In the genomic region with DNA sequence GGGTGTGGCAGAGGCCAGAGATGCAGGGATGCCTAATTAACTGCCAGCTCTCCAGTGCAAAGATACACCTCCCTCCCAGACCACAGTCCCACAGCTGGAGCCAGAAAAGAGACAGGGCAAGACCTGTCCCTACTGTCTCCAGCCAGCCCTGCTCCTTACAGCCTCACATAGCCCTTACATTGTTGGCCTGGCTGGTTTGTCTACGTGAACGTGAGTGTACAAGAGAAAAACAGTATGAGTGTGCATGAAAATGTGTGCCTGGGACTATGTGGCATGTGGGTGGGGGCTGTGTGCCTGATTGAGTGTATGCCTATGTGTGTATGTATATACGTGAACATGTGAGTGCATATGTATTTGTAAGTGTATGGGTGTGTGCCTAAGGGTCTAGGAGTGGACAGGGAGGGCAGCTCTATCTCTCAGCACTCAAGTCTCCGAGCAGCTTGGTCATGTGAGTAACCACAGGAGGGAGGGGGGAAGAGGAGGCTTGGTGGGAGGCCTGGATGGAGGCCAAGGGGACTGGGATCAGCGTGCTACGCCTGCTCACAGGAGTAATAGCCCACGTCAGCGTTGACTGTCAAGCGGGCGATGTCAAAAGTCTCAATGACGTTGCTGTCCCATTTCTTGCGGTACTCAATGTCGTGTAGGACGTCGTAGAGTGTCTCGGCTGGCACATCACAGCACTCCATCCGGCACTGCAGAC, we compare ENCODE assay signal across 10 cellular contexts. TPM values are rescaled to one million over a fixed set of nuclear protein-coding genes. Genes with fewer than 3 reads are reported as not detected.
A peak's percentile ranks its signal among the peaks of the same experiment; 100 is the strongest.
DNase-seq lines count a peak whose midpoint lies in the region; FAIRE-seq and TF ChIP-seq lines count a peak whose summit lies in the region.
"Had no signal": no experiment of that assay in that cellular context is flagged by ENCODE, and none has a peak within 500 bp of the region (broad histone marks: within the 10 kb centered on the region; RNA-seq: fewer than 3 reads in every experiment).

No MANE protein-coding gene starts in this region.

- 62 to 82% (median 75%) methylated on average over 17 of the region's 17 CpGs for WGBS in small intestine, 3 donors

- no peak for FAIRE-seq in small intestine (lab: Jason Lieb, UNC)

- H3K9me3 ChIP-seq in SJCRH30 (replicated peaks) (no peaks in the 10 kb centered on the region), cardiac muscle cell (ENCODE audit: low read depth) (no peaks in the 10 kb centered on the region), small intestine (ENCODE audit: control insufficient read depth, low read depth) (no peaks in the 10 kb centered on the region)
- no peaks in the 10 kb centered on the region for H3K9me3 ChIP-seq in effector memory CD4-positive, alpha-beta T cell (ENCODE audit: control insufficient read depth, low read length)

- no peak overlapping the region for H3K27ac ChIP-seq in SJCRH30
- peak overlapping the region; percentile 32 for H3K27ac ChIP-seq in cardiac muscle cell
- no peak overlapping the region for H3K27ac ChIP-seq in effector memory CD4-positive, alpha-beta T cell (ENCODE audit: insufficient read depth, low read length, poor library complexity, severe bottlenecking)
- peak overlapping the region in 1 of 2 donors; percentile 10 for H3K27ac ChIP-seq in small intestine (ENCODE audit: low read depth in 1 of 2, low read length in 1 of 2)
- H3K27ac ChIP-seq: parathyroid adenoma had no signal

- TF ChIP-seq CTCF in cardiac muscle cell (IDR thresholded peaks at IDR 0.05; ENCODE audit: low read depth, low read length), result no peak

- H3K4me3 ChIP-seq in SJCRH30 (no peak overlapping the region), cardiac muscle cell (no peak overlapping the region), small intestine (ENCODE audit: low read depth in 1 of 2, low read length in 2 of 2) (no peak overlapping the region)
- no peak overlapping the region for H3K4me3 ChIP-seq in effector memory CD4-positive, alpha-beta T cell (ENCODE audit: insufficient read depth, low read depth, low read length, poor library complexity, severe bottlenecking)

- H3K4me1 ChIP-seq in SJCRH30 (peaks cover 19% of the 10 kb centered on the region), cardiac muscle cell (ENCODE audit: low read depth) (no peaks in the 10 kb centered on the region), small intestine (ENCODE audit: control insufficient read depth in 2 of 2, insufficient read depth in 1 of 2, low read depth in 1 of 2, low read length in 1 of 2) (no peaks in the 10 kb centered on the region)
- no peaks in the 10 kb centered on the region for H3K4me1 ChIP-seq in effector memory CD4-positive, alpha-beta T cell (ENCODE audit: control insufficient read depth, insufficient read depth, low read length, poor library complexity, severe bottlenecking)

- no peaks in the 10 kb centered on the region for H3K27me3 ChIP-seq in SJCRH30
- H3K27me3 ChIP-seq in cardiac muscle cell, result no peaks in the 10 kb centered on the region
- H3K27me3 ChIP-seq in effector memory CD4-positive, alpha-beta T cell (replicated peaks; ENCODE audit: control insufficient read depth, insufficient read depth, low read length, poor library complexity, severe bottlenecking), result no peaks in the 10 kb centered on the region
- no peaks in the 10 kb centered on the region for H3K27me3 ChIP-seq in small intestine (ENCODE audit: control insufficient read depth in 2 of 2, insufficient read depth in 2 of 2, low read length in 2 of 2)

- H3K36me3 ChIP-seq in SJCRH30 (no peaks in the 10 kb centered on the region), cardiac muscle cell (no peaks in the 10 kb centered on the region), small intestine (ENCODE audit: control insufficient read depth in 2 of 2, insufficient read depth in 2 of 2, low read length in 2 of 2) (peaks cover 3 to 4% of the 10 kb centered on the region in 2 donors)
- no peaks in the 10 kb centered on the region for H3K36me3 ChIP-seq in effector memory CD4-positive, alpha-beta T cell (ENCODE audit: control insufficient read depth, insufficient read depth, low read length)

- DNase-seq in DMS 273 (lab: John Stamatoyannopoulos, UW; ENCODE audit: unreplicated experiment) (peak; percentile 25), DMS 273 treated with DMSO at 0.1 percent for 48 hours (lab: John Stamatoyannopoulos, UW) (no peak), SJCRH30 (peak; percentile 86), cardiac muscle cell (ENCODE audit: low read depth in 1 of 2, low spot score in 1 of 2) (peak; percentile 62 to 95), smooth muscle cell of the brain vasculature (ENCODE audit: low read depth, low spot score) (peak; percentile 85), small intestine (no peak), HT-29 (ENCODE audit: low spot score) (no peak)
- DNase-seq in effector memory CD4-positive, alpha-beta T cell, result no peak
- DNase-seq: KG1 had no signal

RNA-seq across cellular contexts. Expression of gene ARAP1, which starts 6.6 kb away (rescaled TPM):
- total RNA-seq in SJCRH30 (2014; rRNA removed; shearing (Covaris generic)), result 19.0 and 22.1 TPM in 2 replicates
- 134 and 200 TPM in 2 replicates for total RNA-seq in cardiac muscle cell
- polyA plus RNA-seq in cardiac muscle cell (41.5 and 54.6 TPM in 2 replicates), small intestine (10 to 100 TPM; 42.2 to 58.4 (median 48.0) TPM)
- 109 and 161 TPM in 2 replicates for total RNA-seq in HT-29 (2014; rRNA removed; shearing (Covaris generic))

RNA-seq across cellular contexts. Expression of gene STARD10, which starts 35.0 kb away (rescaled TPM):
- 6.0 and 10.3 TPM in 2 replicates for total RNA-seq in SJCRH30 (2014; rRNA removed; shearing (Covaris generic))
- total RNA-seq in cardiac muscle cell, result 66.2 and 101 TPM in 2 replicates
- polyA plus RNA-seq in cardiac muscle cell (91.4 and 139 TPM in 2 replicates), small intestine (100 to 1,000 TPM; 169 to 331 (median 238) TPM)
- total RNA-seq in HT-29 (2014; rRNA removed; shearing (Covaris generic)), result 1,082 and 1,283 TPM in 2 replicates

RNA-seq across cellular contexts. Expression of gene ATG16L2, which starts 55.4 kb away (rescaled TPM):
- 2.9 and 6.8 TPM in 2 replicates for total RNA-seq in SJCRH30 (2014; rRNA removed; shearing (Covaris generic))
- 16.7 and 66.8 TPM in 2 replicates for total RNA-seq in cardiac muscle cell
- polyA plus RNA-seq in cardiac muscle cell (47.8 and 80.4 TPM in 2 replicates), small intestine (10 to 100 TPM; 19.7 to 43.2 (median 37.0) TPM)
- 10.4 and 11.4 TPM in 2 replicates for total RNA-seq in HT-29 (2014; rRNA removed; shearing (Covaris generic))

Comparison
In these comparisons a context has a peak if more than half of its experiments do, and no peak if none do; other contexts are left out.
1. DNase-seq: peak in DMS 273 (single experiment), SJCRH30 (2 of 2), cardiac muscle cell (2 of 2) and smooth muscle cell of the brain vasculature (single experiment); none in DMS 273 treated with DMSO at 0.1 percent for 48 hours (single experiment), effector memory CD4-positive, alpha-beta T cell (0 of 3), small intestine (single experiment) and HT-29 (single experiment).
2. RNA of gene STARD10, which starts 35.0 kb away (total RNA-seq): 1,082 to 1,283 TPM in HT-29; 66.2 to 101 TPM in cardiac muscle cell and 6.0 to 10.3 TPM in SJCRH30; every median in the first group is over 10 times any median in the second.